Comparison of ENCODE assay signal across 23 cellular contexts in the genomic region with DNA sequence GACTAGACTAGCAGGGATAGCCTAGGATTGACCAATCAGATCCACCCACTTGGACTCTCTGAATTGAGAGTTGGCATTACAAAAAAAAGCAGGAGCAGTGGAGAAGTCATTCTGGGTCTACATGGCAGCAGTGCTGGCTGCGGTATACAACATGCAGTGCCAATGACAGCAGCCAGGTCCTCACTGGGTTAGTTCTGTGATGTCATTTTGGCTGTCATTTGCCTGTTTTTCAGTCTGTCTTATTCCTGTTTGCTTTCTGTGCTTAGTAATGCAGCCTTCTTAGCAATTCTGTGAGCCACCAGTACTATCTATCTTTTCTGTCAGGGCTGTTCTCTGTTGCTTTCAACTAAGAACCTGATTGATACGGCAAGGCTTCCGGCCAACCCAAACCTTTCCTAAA.
"Had no signal": no experiment of that assay in that cellular context is flagged by ENCODE, and none has a peak within 500 bp of the region (broad histone marks: within the 10 kb centered on the region; RNA-seq: fewer than 3 reads in every experiment).

No MANE protein-coding gene starts in this region.

- DNase-seq: activated CD4-positive, alpha-beta T cell treated with anti-CD3 and anti-CD28 coated beads for 1 hour; activated CD4-positive, alpha-beta T cell treated with anti-CD3 and anti-CD28 coated beads, Interleukin-2, amount 10 ng/mL, durations not matched to agents 7 days and 5 days; activated CD8-positive, alpha-beta T cell treated with anti-CD3 and anti-CD28 coated beads for 36 hours; activated gamma-delta T cell treated with Interleukin-2 at 50 U/mL for 16 hours; activated naive CD8-positive, alpha-beta T cell treated with anti-CD3 and anti-CD28 coated beads, Interleukin-2, amount 50 U/mL, for 24 hours; activated T-cell treated with anti-CD3 and anti-CD28 coated beads, Interleukin-2, amount 50 U/mL, for 4 hours; amygdala; effector memory CD8-positive, alpha-beta T cell; erythroblast; head of caudate nucleus; hippocampal formation; posterior cingulate gyrus; right cardiac atrium; spleen; stimulated activated CD4-positive, alpha-beta T cell treated with anti-CD3 and anti-CD28 coated beads, Interleukin-2, amount 100 ng/mL, for 48 hours; stimulated activated naive CD8-positive, alpha-beta T cell treated with anti-CD3 and anti-CD28 coated beads, Interleukin-15, Interleukin-2, amounts not matched to agents 100 U/mL and 50 U/mL, for 24 hours; T-helper 17 cell; T1000 had no signal

- FAIRE-seq: bronchial epithelial cell had no signal

- H3K36me3 ChIP-seq: spleen had no signal

- H3K4me3 ChIP-seq: coronary artery, spleen had no signal

- H3K27ac ChIP-seq: coronary artery, spleen had no signal

- H3K4me1 ChIP-seq: spleen had no signal

- ATAC-seq: activated CD8-positive, alpha-beta T cell treated with anti-CD3 and anti-CD28 coated beads for 36 hours; activated naive CD8-positive, alpha-beta T cell treated with anti-CD3 and anti-CD28 coated beads, Interleukin-2, amount 50 U/mL, for 24 hours; activated T-cell treated with anti-CD3 and anti-CD28 coated beads, Interleukin-2, amount 50 U/mL, for 4 hours; activated T-helper 17 cell treated with anti-CD3 and anti-CD28 coated beads, Interleukin-2, amount 50 U/mL, for 72 hours; effector memory CD8-positive, alpha-beta T cell; natural killer cell treated with Interleukin-12 subunit alpha and Interleukin-12 subunit beta and Interleukin-15 and Interleukin-18, amount 100 ng/mL, for 72 hours; stimulated activated naive CD8-positive, alpha-beta T cell treated with anti-CD3 and anti-CD28 coated beads, Interleukin-15, Interleukin-2, amounts not matched to agents 100 U/mL and 50 U/mL, for 24 hours; T-helper 17 cell; WTC11 had no signal

- H3K27me3 ChIP-seq: spleen had no signal
